Comparison of ENCODE assay signal across 14 cellular contexts in the genomic region with DNA sequence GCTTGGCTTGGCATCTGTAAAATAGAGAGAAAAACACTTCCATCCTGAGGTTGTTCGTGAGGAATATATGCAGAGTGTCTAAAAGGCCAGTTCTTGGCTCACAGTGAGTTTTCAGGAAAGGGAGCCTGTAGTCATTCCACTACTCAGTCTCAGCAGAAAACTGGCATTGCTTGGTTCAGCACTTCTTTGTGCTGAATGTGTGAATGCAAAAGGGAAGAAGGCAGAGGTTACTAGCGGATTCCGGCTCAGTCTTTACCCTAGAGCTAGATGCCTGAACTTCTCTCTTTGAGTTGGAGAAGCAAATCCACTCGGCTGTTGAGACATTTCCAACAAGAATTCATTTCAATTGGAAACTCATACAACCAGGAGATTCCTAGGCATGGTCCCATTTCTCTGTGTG. TPM values are rescaled to one million over a fixed set of nuclear protein-coding genes. Genes with fewer than 3 reads are reported as not detected.
"Had no signal": no experiment of that assay in that cellular context is flagged by ENCODE, and none has a peak within 500 bp of the region (broad histone marks: within the 10 kb centered on the region; RNA-seq: fewer than 3 reads in every experiment).

No MANE protein-coding gene starts in this region.

- ATAC-seq: body of pancreas; naive thymus-derived CD8-positive, alpha-beta T cell; stimulated activated naive CD8-positive, alpha-beta T cell treated with anti-CD3 and anti-CD28 coated beads, Interleukin-15, amount 100 ng/mL, for 72 hours had no signal

- H3K4me3 ChIP-seq: body of pancreas, sigmoid colon, tibial nerve had no signal

- H3K36me3 ChIP-seq: sigmoid colon had no signal

- H3K27ac ChIP-seq: body of pancreas had no signal

- H3K4me1 ChIP-seq: body of pancreas had no signal

- DNase-seq: activated B cell treated with CpG ODN at 0.5 μM for 24 hours; activated CD4-positive, alpha-beta T cell treated with anti-CD3 and anti-CD28 coated beads, Interleukin-2, amount 10 ng/mL, durations not matched to agents 7 days and 5 days; activated CD8-positive, alpha-beta memory T cell treated with anti-CD3 and anti-CD28 coated beads for 24 hours; cerebellar nuclear complex; glutamatergic neuron; naive thymus-derived CD8-positive, alpha-beta T cell; SHP77 treated with DMSO at 0.1 percent for 48 hours; sigmoid colon; stimulated activated CD4-positive, alpha-beta T cell treated with anti-CD3 and anti-CD28 coated beads, Interleukin-4, amount 100 ng/mL, for 1 hour; stimulated activated CD8-positive, alpha-beta memory T cell treated with anti-CD3 and anti-CD28 coated beads, Interleukin-4, amount 100 ng/mL, for 48 hours; stimulated activated naive CD8-positive, alpha-beta T cell treated with anti-CD3 and anti-CD28 coated beads, Interleukin-15, amount 100 ng/mL, for 72 hours; T-helper 2 cell had no signal

- H3K27me3 ChIP-seq: body of pancreas, sigmoid colon, tibial nerve had no signal

- H3K9me3 ChIP-seq: body of pancreas, sigmoid colon had no signal

RNA-seq across cellular contexts. Expression of gene FRMD4B, which starts 23.1 kb away (rescaled TPM):
- total RNA-seq: activated B cell treated with CpG ODN at 0.5 μM for 24 hours had no signal
